ENCODE assay signal across 17 cellular contexts in genomic region chrX:137032841-137033773, GRCh38. TPM values are rescaled to one million over a fixed set of nuclear protein-coding genes. Genes with fewer than 3 reads are reported as not detected.
DNase-seq lines count a peak whose midpoint lies in the region; ATAC-seq and TF ChIP-seq lines count a peak whose summit lies in the region.
"Had no signal": no experiment of that assay in that cellular context is flagged by ENCODE, and none has a peak within 500 bp of the region (broad histone marks: within the 10 kb centered on the region; RNA-seq: fewer than 3 reads in every experiment).

No MANE protein-coding gene starts in this region.

- H2BK120ac ChIP-seq in mesenchymal stem cell (ENCODE audit: low read depth, low read length) = no peak overlapping the region

- no peak overlapping the region for H2BK15ac ChIP-seq in mesenchymal stem cell (ENCODE audit: low read depth, poor library complexity, severe bottlenecking)

- no peak overlapping the region for H4K91ac ChIP-seq in mesenchymal stem cell (ENCODE audit: low read length)

- peak overlapping the region; percentile 23 for H3K4me3 ChIP-seq in left ventricle myocardium inferior
- H3K4me3 ChIP-seq in heart right ventricle = peak overlapping the region in 1 of 10 donors; percentile 20
- peak overlapping the region; percentile 55 for H3K4me3 ChIP-seq in SU-DHL-6 (ENCODE audit: insufficient read depth, low read length, poor library complexity, severe bottlenecking)
- H3K4me3 ChIP-seq in mesenchymal stem cell (ENCODE audit: insufficient read depth in 1 of 2, low read depth in 1 of 2, low read length in 2 of 2) = peak overlapping the region in 1 of 2 experiments; percentile 76

- no peak for TF ChIP-seq POLR2A in erythroblast (IDR thresholded peaks at IDR 0.05; ENCODE audit: low read length)

- ATAC-seq in heart right ventricle = no peak
- no peak for ATAC-seq in HG02885 (IDR thresholded peaks at IDR 0.05; ENCODE audit: poor library complexity, unreplicated experiment)

- H3K79me2 ChIP-seq in SU-DHL-6 (ENCODE audit: insufficient read depth, low read length) = no peaks in the 10 kb centered on the region

- H3F3A ChIP-seq in SU-DHL-6 (ENCODE audit: insufficient read depth) = no peaks in the 10 kb centered on the region

- H4K8ac ChIP-seq in mesenchymal stem cell (ENCODE audit: low read length) = no peak overlapping the region

- H3K23ac ChIP-seq in mesenchymal stem cell (ENCODE audit: low read length in 2 of 2) = no peak overlapping the region

- peak overlapping the region; percentile 87 for H2AFZ ChIP-seq in SU-DHL-6 (ENCODE audit: low read depth, low read length, severe bottlenecking)
- H2AFZ ChIP-seq in mesenchymal stem cell (ENCODE audit: low read depth, low read length) = no peak overlapping the region

- WGBS in heart right ventricle, 2 donors = 4 to 5% methylated on average over 27 to 34 of the region's 34 CpGs
- 6% methylated on average over 21 of the region's 34 CpGs for WGBS in mesenchymal stem cell

- DNase-seq in left ventricle myocardium inferior = no peak
- no peak for DNase-seq in heart right ventricle
- DNase-seq in mesenchymal stem cell = no peak
- DNase-seq in stimulated activated CD4-positive, alpha-beta T cell treated with anti-CD3 and anti-CD28 coated beads, Interleukin-15, amount 100 ng/mL, for 24 hours = no peak
- no peak for DNase-seq in erythroblast (lab: John Stamatoyannopoulos, UW)
- no peak for DNase-seq in NCI-H446 (lab: John Stamatoyannopoulos, UW)
- DNase-seq: activated T-cell treated with anti-CD3 and anti-CD28 coated beads, Interleukin-2, amount 50 U/mL, for 24 hours; Calu3; kidney; NCI-H1048; NCI-H774 had no signal

- H3K27me3 ChIP-seq in left ventricle myocardium inferior (ENCODE audit: low read depth) (peaks cover 64% of the 10 kb centered on the region), heart right ventricle (peaks cover 0 to 100% (median 35%) of the 10 kb centered on the region in 7 donors), SU-DHL-6 (ENCODE audit: low read length) (no peaks in the 10 kb centered on the region), mesenchymal stem cell (ENCODE audit: control insufficient read depth in 1 of 2, insufficient read depth in 1 of 2, low read length in 2 of 2) (peaks cover 64 to 81% of the 10 kb centered on the region in 2 experiments)

- no peaks in the 10 kb centered on the region for H3K79me1 ChIP-seq in mesenchymal stem cell (replicated peaks; ENCODE audit: low read length, poor library complexity, severe bottlenecking)

- no peaks in the 10 kb centered on the region for H3K9me2 ChIP-seq in SU-DHL-6 (replicated peaks; ENCODE audit: insufficient read depth, low read length)

- no peaks in the 10 kb centered on the region for H4K20me1 ChIP-seq in SU-DHL-6 (ENCODE audit: low read depth, low read length)

- no peak for TF ChIP-seq CTCF in left ventricle myocardium inferior (IDR thresholded peaks at IDR 0.05; ENCODE audit: borderline replicate concordance)
- no peak for TF ChIP-seq CTCF in heart right ventricle (IDR thresholded peaks at IDR 0.05)
- no peak for TF ChIP-seq CTCF in SU-DHL-6 (IDR thresholded peaks at IDR 0.05; ENCODE audit: insufficient read depth, low read length, poor library complexity, severe bottlenecking)

- H2BK5ac ChIP-seq in mesenchymal stem cell (ENCODE audit: low read depth, low read length, poor library complexity, severe bottlenecking) = no peak overlapping the region

- intact Hi-C loops in left ventricle myocardium inferior (cut with micrococcal nuclease) = no loop called here
- intact Hi-C loops in heart right ventricle (cut with DNase I) = no loop called here

- no peak overlapping the region for H3K18ac ChIP-seq in mesenchymal stem cell (ENCODE audit: low read depth in 1 of 2, low read length in 2 of 2)

- H3K4me2 ChIP-seq in SU-DHL-6 (ENCODE audit: low read depth, low read length, poor library complexity, severe bottlenecking) (peak overlapping the region; percentile 81), mesenchymal stem cell (ENCODE audit: low read length, poor library complexity, severe bottlenecking) (peak overlapping the region; percentile 63)

- H3K27ac ChIP-seq in left ventricle myocardium inferior (replicated peaks) (no peak overlapping the region), heart right ventricle (no peak overlapping the region), SU-DHL-6 (ENCODE audit: low read depth, low read length) (no peak overlapping the region), mesenchymal stem cell (ENCODE audit: low read length, poor library complexity, severe bottlenecking) (no peak overlapping the region)
- H3K27ac ChIP-seq: RWPE1 had no signal

- no peak overlapping the region for H3K9ac ChIP-seq in SU-DHL-6 (ENCODE audit: low read length)
- H3K9ac ChIP-seq in mesenchymal stem cell (ENCODE audit: low read length) = no peak overlapping the region

- H3K36me3 ChIP-seq in left ventricle myocardium inferior (no peaks in the 10 kb centered on the region), heart right ventricle (no peaks in the 10 kb centered on the region), SU-DHL-6 (ENCODE audit: low read length) (no peaks in the 10 kb centered on the region), mesenchymal stem cell (ENCODE audit: control insufficient read depth in 1 of 2, insufficient read depth in 2 of 2, low read depth in 1 of 2, low read length in 2 of 2) (no peaks in the 10 kb centered on the region)

- no peak overlapping the region for H3K4ac ChIP-seq in mesenchymal stem cell (ENCODE audit: low read depth in 1 of 2, low read length in 2 of 2)

- H3K9me3 ChIP-seq in left ventricle myocardium inferior (replicated peaks) = no peaks in the 10 kb centered on the region
- H3K9me3 ChIP-seq in heart right ventricle = peaks cover 0 to 10% (median 0%) of the 10 kb centered on the region in 11 donors
- no peaks in the 10 kb centered on the region for H3K9me3 ChIP-seq in SU-DHL-6 (ENCODE audit: insufficient read depth, low read length)
- H3K9me3 ChIP-seq in mesenchymal stem cell (ENCODE audit: control insufficient read depth, low read length) = no peaks in the 10 kb centered on the region

- no peak overlapping the region for H2AK5ac ChIP-seq in mesenchymal stem cell (ENCODE audit: low read length, severe bottlenecking)

- no peak overlapping the region for H3K14ac ChIP-seq in mesenchymal stem cell (ENCODE audit: low read length in 2 of 2)

- peaks cover 6% of the 10 kb centered on the region for H3K4me1 ChIP-seq in left ventricle myocardium inferior
- H3K4me1 ChIP-seq in heart right ventricle = peaks cover 0 to 17% (median 0%) of the 10 kb centered on the region in 9 donors
- peaks cover 11% of the 10 kb centered on the region for H3K4me1 ChIP-seq in mesenchymal stem cell (ENCODE audit: control insufficient read depth, insufficient read depth, low read depth, low read length)

- H2BK12ac ChIP-seq in mesenchymal stem cell (ENCODE audit: low read length in 2 of 2) = no peak overlapping the region

RNA-seq across cellular contexts. Expression of gene GPR101, which starts 0.7 kb away (rescaled TPM):
- not detected for total RNA-seq in left ventricle myocardium inferior
- not detected for total RNA-seq in heart right ventricle
- polyA plus RNA-seq in heart right ventricle = not detected
- not detected for polyA plus RNA-seq in mesenchymal stem cell (2013, experiment 1 of 2)
- not detected for polyA plus RNA-seq in mesenchymal stem cell (2013, experiment 2 of 2)
- total RNA-seq: activated CD4-positive, alpha-beta T cell treated with anti-CD3 and anti-CD28 coated beads for 36 hours; bronchial epithelial cell; Calu3; kidney; T-helper 2 cell treated with Interferon-gamma antibody and Interleukin-4, amounts not matched to agents 100 ng/mL and 5 ng/mL, for 36 hours had no signal
